Comparison of ENCODE assay signal across 14 cellular contexts in genomic region chr6:44043036-44043478, GRCh38.
DNase-seq lines count a peak whose midpoint lies in the region; ATAC-seq and TF ChIP-seq lines count a peak whose summit lies in the region.
"Had no signal": no experiment of that assay in that cellular context is flagged by ENCODE, and none has a peak within 500 bp of the region (broad histone marks: within the 10 kb centered on the region; RNA-seq: fewer than 3 reads in every experiment).

No MANE protein-coding gene starts in this region.

- no peak overlapping the region for H3K4me3 Mint-ChIP-seq in stimulated activated naive CD8-positive, alpha-beta T cell treated with anti-CD3 and anti-CD28 coated beads, Interleukin-15, amount 100 ng/mL, for 72 hours
- H3K4me3 Mint-ChIP-seq in WTC11, result no peak overlapping the region
- H3K4me3 Mint-ChIP-seq: activated naive CD4-positive, alpha-beta T cell treated with anti-CD3 and anti-CD28 coated beads, Interleukin-2, amount 50 U/mL, for 24 hours; stimulated activated effector memory CD8-positive, alpha-beta T cell treated with anti-CD3 and anti-CD28 coated beads, Interleukin-12 subunit alpha, Interleukin-12 subunit beta, amount 100 ng/mL, for 72 hours; T-helper 2 cell treated with Interferon-gamma antibody and Interleukin-4, amounts not matched to agents 5 μg/mL and 100 μg/mL, for 36 hours had no signal

- H3K27me3 ChIP-seq in layer of hippocampus (ENCODE audit: control insufficient read depth, insufficient read depth, low read length), result no peaks in the 10 kb centered on the region
- H3K27me3 ChIP-seq in H7 (ENCODE audit: control insufficient read depth, insufficient read depth, low read length), result no peaks in the 10 kb centered on the region
- H3K27me3 ChIP-seq: gastrocnemius medialis had no signal

- no peak for ATAC-seq in stimulated activated naive CD8-positive, alpha-beta T cell treated with anti-CD3 and anti-CD28 coated beads, Interleukin-15, amount 100 ng/mL, for 72 hours
- ATAC-seq in stimulated activated naive CD8-positive, alpha-beta T cell treated with anti-CD3 and anti-CD28 coated beads, Interleukin-15, Interleukin-2, amounts not matched to agents 100 U/mL and 50 U/mL, for 24 hours, result no peak
- no peak for ATAC-seq in WTC11
- ATAC-seq: gastrocnemius medialis had no signal

- peaks cover 6% of the 10 kb centered on the region for H3K4me1 Mint-ChIP-seq in stimulated activated naive CD8-positive, alpha-beta T cell treated with anti-CD3 and anti-CD28 coated beads, Interleukin-15, amount 100 ng/mL, for 72 hours
- H3K4me1 Mint-ChIP-seq in WTC11, result peaks cover 37% of the 10 kb centered on the region
- H3K4me1 Mint-ChIP-seq: activated naive CD4-positive, alpha-beta T cell treated with anti-CD3 and anti-CD28 coated beads, Interleukin-2, amount 50 U/mL, for 24 hours; stimulated activated effector memory CD8-positive, alpha-beta T cell treated with anti-CD3 and anti-CD28 coated beads, Interleukin-12 subunit alpha, Interleukin-12 subunit beta, amount 100 ng/mL, for 72 hours had no signal

- no peaks in the 10 kb centered on the region for H3K36me3 Mint-ChIP-seq in WTC11
- H3K36me3 Mint-ChIP-seq: activated naive CD4-positive, alpha-beta T cell treated with anti-CD3 and anti-CD28 coated beads, Interleukin-2, amount 50 U/mL, for 24 hours; stimulated activated effector memory CD8-positive, alpha-beta T cell treated with anti-CD3 and anti-CD28 coated beads, Interleukin-12 subunit alpha, Interleukin-12 subunit beta, amount 100 ng/mL, for 72 hours had no signal

- peaks cover 9% of the 10 kb centered on the region for H3K27me3 Mint-ChIP-seq in stimulated activated naive CD8-positive, alpha-beta T cell treated with anti-CD3 and anti-CD28 coated beads, Interleukin-15, amount 100 ng/mL, for 72 hours
- no peaks in the 10 kb centered on the region for H3K27me3 Mint-ChIP-seq in WTC11 (ENCODE audit: low read depth)
- H3K27me3 Mint-ChIP-seq: activated naive CD4-positive, alpha-beta T cell treated with anti-CD3 and anti-CD28 coated beads, Interleukin-2, amount 50 U/mL, for 24 hours had no signal

- CTCF ChIA-PET in WTC11 (lab: Charles Lee), result interaction anchor here (0.8 to 2.1 kb wide), 6 partner anchors 20 to 376 kb away, joined by 3 to 19 read pairs (median 5); partner anchors contain the start of gene VEGFA

- POLR2A ChIA-PET in WTC11 (lab: Charles Lee), result interaction anchor here (0.8 kb wide), 1 partner anchor 272 kb away, joined by 3 read pairs; the partner anchor contains the start of gene VEGFA

- TF ChIP-seq CTCF in WTC11 (IDR thresholded peaks at IDR 0.05), result no peak

- peak overlapping the region; percentile 2 to 34 for H3K27ac Mint-ChIP-seq in stimulated activated naive CD8-positive, alpha-beta T cell treated with anti-CD3 and anti-CD28 coated beads, Interleukin-15, amount 100 ng/mL, for 72 hours
- peak overlapping the region; percentile 30 for H3K27ac Mint-ChIP-seq in WTC11
- H3K27ac Mint-ChIP-seq: activated naive CD4-positive, alpha-beta T cell treated with anti-CD3 and anti-CD28 coated beads, Interleukin-2, amount 50 U/mL, for 24 hours; stimulated activated effector memory CD8-positive, alpha-beta T cell treated with anti-CD3 and anti-CD28 coated beads, Interleukin-12 subunit alpha, Interleukin-12 subunit beta, amount 100 ng/mL, for 72 hours; T-helper 2 cell treated with Interferon-gamma antibody and Interleukin-4, amounts not matched to agents 5 μg/mL and 100 μg/mL, for 36 hours had no signal

- H3K4me3 ChIP-seq in H7 (ENCODE audit: insufficient read depth, low read depth, low read length), result no peak overlapping the region
- H3K4me3 ChIP-seq: gastrocnemius medialis had no signal

- no peaks in the 10 kb centered on the region for H3K9me3 Mint-ChIP-seq in stimulated activated naive CD8-positive, alpha-beta T cell treated with anti-CD3 and anti-CD28 coated beads, Interleukin-15, amount 100 ng/mL, for 72 hours
- no peaks in the 10 kb centered on the region for H3K9me3 Mint-ChIP-seq in WTC11
- H3K9me3 Mint-ChIP-seq: activated naive CD4-positive, alpha-beta T cell treated with anti-CD3 and anti-CD28 coated beads, Interleukin-2, amount 50 U/mL, for 24 hours; stimulated activated effector memory CD8-positive, alpha-beta T cell treated with anti-CD3 and anti-CD28 coated beads, Interleukin-12 subunit alpha, Interleukin-12 subunit beta, amount 100 ng/mL, for 72 hours; T-helper 2 cell treated with Interferon-gamma antibody and Interleukin-4, amounts not matched to agents 5 μg/mL and 100 μg/mL, for 36 hours had no signal

- peak overlapping the region; percentile 8 for H3K27ac ChIP-seq in layer of hippocampus (ENCODE audit: low read depth, low read length)
- H3K27ac ChIP-seq: gastrocnemius medialis had no signal

- no peak for DNase-seq in stimulated activated naive CD8-positive, alpha-beta T cell treated with anti-CD3 and anti-CD28 coated beads, Interleukin-15, amount 100 ng/mL, for 72 hours
- no peak for DNase-seq in stimulated activated naive CD8-positive, alpha-beta T cell treated with anti-CD3 and anti-CD28 coated beads, Interleukin-15, Interleukin-2, amounts not matched to agents 100 U/mL and 50 U/mL, for 24 hours
- DNase-seq in WTC11 (ENCODE audit: low spot score) (no peak), H7 (no peak), HUDEP-2 (lab: John Stamatoyannopoulos, UW; ENCODE audit: unreplicated experiment in 76 of 76) (no peak), NCI-H2196 (lab: John Stamatoyannopoulos, UW; ENCODE audit: unreplicated experiment) (no peak)
- DNase-seq in activated naive CD4-positive, alpha-beta T cell (lab: John Stamatoyannopoulos, UW), result no peak
- DNase-seq: C1 segment of cervical spinal cord, gastrocnemius medialis, NCI-H1694 treated with DMSO at 0.1 percent for 48 hours had no signal

- no peaks in the 10 kb centered on the region for H3K36me3 ChIP-seq in H7 (replicated peaks; ENCODE audit: control insufficient read depth, insufficient read depth, low read length)
- H3K36me3 ChIP-seq: gastrocnemius medialis had no signal

TF ChIP-seq in WTC11, 78 proteins besides CTCF, POLR2A, EP300 and RAD21:
- TF ChIP-seq OVOL2 (CRISPR knock-in tag; IDR thresholded peaks at IDR 0.05; ENCODE audit: borderline replicate concordance) (no peak), ZNF396 (CRISPR knock-in tag; IDR thresholded peaks at IDR 0.05; ENCODE audit: borderline replicate concordance) (no peak), EMX1 (CRISPR knock-in tag; IDR thresholded peaks at IDR 0.05) (no peak), CREM (CRISPR knock-in tag; IDR thresholded peaks at IDR 0.05) (no peak), TEAD1 (CRISPR knock-in tag; IDR thresholded peaks at IDR 0.05) (no peak), NFE2L1 (CRISPR knock-in tag; IDR thresholded peaks at IDR 0.05) (no peak), ETV6 (CRISPR knock-in tag; IDR thresholded peaks at IDR 0.05) (no peak), NFATC4 (CRISPR knock-in tag; IDR thresholded peaks at IDR 0.05) (no peak)
